In the genomic region with DNA sequence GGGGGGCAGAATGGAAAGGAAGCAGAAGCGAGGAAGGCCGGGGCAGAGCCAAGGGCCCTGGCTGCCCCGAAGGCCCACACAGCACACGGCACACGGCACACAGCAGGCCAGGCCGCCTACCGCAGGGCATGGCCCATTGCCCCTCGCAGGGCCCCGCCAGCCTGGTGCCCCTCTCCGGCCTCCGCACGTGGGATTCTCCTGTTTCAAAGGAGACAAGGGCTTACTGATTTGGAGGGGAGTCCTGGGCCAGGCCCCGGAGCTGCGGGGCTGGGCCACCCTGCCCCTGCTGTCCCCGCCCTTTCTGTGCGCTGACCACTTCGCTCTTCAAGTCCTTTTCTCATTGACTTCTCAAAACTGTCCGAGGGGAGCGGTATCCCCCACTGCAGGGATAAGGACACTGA, we compare ENCODE assay signal across 14 cellular contexts. TPM values are rescaled to one million over a fixed set of nuclear protein-coding genes. Genes with fewer than 3 reads are reported as not detected.
DNase-seq lines count a peak whose midpoint lies in the region; ATAC-seq and TF ChIP-seq lines count a peak whose summit lies in the region.
"Had no signal": no experiment of that assay in that cellular context is flagged by ENCODE, and none has a peak within 500 bp of the region (broad histone marks: within the 10 kb centered on the region; RNA-seq: fewer than 3 reads in every experiment).

No MANE protein-coding gene starts in this region.

- intact Hi-C loops in CD4-positive, alpha-beta memory T cell (cut with micrococcal nuclease) = no loop called here

- no peak overlapping the region for H3K4ac ChIP-seq in H9 (ENCODE audit: low read depth, low read length)

- DNase-seq in CD4-positive, alpha-beta memory T cell = no peak
- DNase-seq in H7 (peak; percentile 59), SW 1271 (lab: John Stamatoyannopoulos, UW) (no peak), H9 (no peak)
- no peak for DNase-seq in central memory CD8-positive, alpha-beta T cell (ENCODE audit: low spot score in 2 of 2)
- DNase-seq: Caco-2; mammary epithelial cell; stimulated activated CD4-positive, alpha-beta T cell treated with anti-CD3 and anti-CD28 coated beads, Interleukin-4, amount 100 ng/mL, for 4 hours had no signal

- H3K9ac ChIP-seq in H9 (ENCODE audit: extremely low read depth, insufficient read length, low read length) = no peak overlapping the region

- H3K27ac Mint-ChIP-seq in CD4-positive, alpha-beta memory T cell = peak overlapping the region in 5 of 7 donors; percentile 48 to 87 (median 81)
- no peak overlapping the region for H3K27ac Mint-ChIP-seq in central memory CD8-positive, alpha-beta T cell (ENCODE audit: low read depth)
- H3K27ac Mint-ChIP-seq in H9 = no peak overlapping the region

- H3K23me2 ChIP-seq in H9 (ENCODE audit: insufficient read length, low read depth, low read length, poor library complexity, severe bottlenecking) = peaks cover 4% of the 10 kb centered on the region

- no CpG with 5 or more reads among the region's 19 CpGs for WGBS in H9 (ENCODE audit: extremely low coverage, insufficient read length, low lambda C conversion rate)

- H2BK20ac ChIP-seq in H9 (ENCODE audit: low read depth, low read length, poor library complexity, severe bottlenecking) = no peak overlapping the region

- no peak overlapping the region for H2BK15ac ChIP-seq in H9 (ENCODE audit: low read depth, low read length)

- H2AFZ ChIP-seq in H9 (ENCODE audit: low read length) = no peak overlapping the region

- H3K27me3 ChIP-seq in CD4-positive, alpha-beta memory T cell (ENCODE audit: insufficient read depth, low read length) = no peaks in the 10 kb centered on the region
- H3K27me3 ChIP-seq in H7 (ENCODE audit: control insufficient read depth, insufficient read depth, low read length) (no peaks in the 10 kb centered on the region), neutrophil (no peaks in the 10 kb centered on the region), H9 (ENCODE audit: insufficient read depth, low read length) (no peaks in the 10 kb centered on the region)

- POLR2A ChIA-PET in CD4-positive, alpha-beta memory T cell (lab: Charles Lee; ENCODE audit: partially characterized antibody) = interaction anchor here (1.0 kb wide), 1 partner anchor 11 kb away, joined by 3 read pairs; no protein-coding TSS in a partner anchor

- no peak overlapping the region for H4K5ac ChIP-seq in H9 (ENCODE audit: insufficient read length, low read depth, low read length)

- H3T11ph ChIP-seq in H9 (ENCODE audit: low read length) = no peak overlapping the region

- TF ChIP-seq CTCF in neutrophil (IDR thresholded peaks at IDR 0.05) = no peak
- no peak for TF ChIP-seq CTCF in H9 (conservative IDR thresholded peaks at IDR 0.05)

- no peaks in the 10 kb centered on the region for H3K27me3 Mint-ChIP-seq in CD4-positive, alpha-beta memory T cell
- no peaks in the 10 kb centered on the region for H3K27me3 Mint-ChIP-seq in central memory CD8-positive, alpha-beta T cell
- H3K27me3 Mint-ChIP-seq in H9 (ENCODE audit: low read depth) = peaks cover 8% of the 10 kb centered on the region
- H3K27me3 Mint-ChIP-seq: activated CD4-positive, alpha-beta T cell treated with anti-CD3 and anti-CD28 coated beads for 36 hours had no signal

- H3K27ac ChIP-seq in CD4-positive, alpha-beta memory T cell (ENCODE audit: low read depth, low read length) = no peak overlapping the region
- H3K27ac ChIP-seq in neutrophil (peak overlapping the region; percentile 92), H9 (ENCODE audit: insufficient read length, low read depth, low read length) (no peak overlapping the region)

- H3K4me1 Mint-ChIP-seq in CD4-positive, alpha-beta memory T cell = peaks cover 12 to 46% (median 34%) of the 10 kb centered on the region in 4 donors
- H3K4me1 Mint-ChIP-seq in central memory CD8-positive, alpha-beta T cell = peaks cover 39% of the 10 kb centered on the region
- H3K4me1 Mint-ChIP-seq in H9 = peaks cover 6% of the 10 kb centered on the region in 2 experiments

- H3K4me1 ChIP-seq in CD4-positive, alpha-beta memory T cell (ENCODE audit: insufficient read depth, low read length) = peaks cover 42% of the 10 kb centered on the region
- peaks cover 78 to 84% of the 10 kb centered on the region in 2 experiments for H3K4me1 ChIP-seq in neutrophil (ENCODE audit: control insufficient read depth in 1 of 2, insufficient read depth in 1 of 2, low read depth in 1 of 2, low read length in 1 of 2)
- H3K4me1 ChIP-seq in H9 (ENCODE audit: insufficient read depth, low read length) = no peaks in the 10 kb centered on the region
- H3K4me1 ChIP-seq: Caco-2, prostate gland had no signal

- H3K79me2 ChIP-seq in H9 (ENCODE audit: insufficient read depth, low read length) = no peaks in the 10 kb centered on the region

- CTCF ChIA-PET in CD4-positive, alpha-beta memory T cell (lab: Charles Lee; ENCODE audit: partially characterized antibody) = no interaction called here

- H3K4me3 ChIP-seq in CD4-positive, alpha-beta memory T cell (ENCODE audit: low read length in 2 of 2) = no peak overlapping the region
- H3K4me3 ChIP-seq in H7 (ENCODE audit: insufficient read depth, low read depth, low read length) (no peak overlapping the region), neutrophil (ENCODE audit: low read depth in 1 of 2, low read length in 1 of 2) (peak overlapping the region; percentile 50 to 51)
- H3K4me3 ChIP-seq: prostate gland had no signal

- H4K8ac ChIP-seq in H9 (replicated peaks; ENCODE audit: insufficient read length, low read depth, low read length) = no peak overlapping the region

- no peak overlapping the region for H4K91ac ChIP-seq in H9 (ENCODE audit: insufficient read length, low read depth, low read length)

- H3K9me3 Mint-ChIP-seq in CD4-positive, alpha-beta memory T cell = no peaks in the 10 kb centered on the region
- H3K9me3 Mint-ChIP-seq in central memory CD8-positive, alpha-beta T cell = no peaks in the 10 kb centered on the region
- H3K9me3 Mint-ChIP-seq in H9 = no peaks in the 10 kb centered on the region; a peak in 2 of 5 replicates

- no peak overlapping the region for H3K56ac ChIP-seq in H9 (ENCODE audit: insufficient read length, low read depth, low read length)

- no peak overlapping the region for H2BK12ac ChIP-seq in H9 (ENCODE audit: insufficient read length, low read depth, low read length)

- H3K36me3 ChIP-seq in CD4-positive, alpha-beta memory T cell (ENCODE audit: insufficient read depth, low read length) = no peaks in the 10 kb centered on the region
- H3K36me3 ChIP-seq in H7 (replicated peaks; ENCODE audit: control insufficient read depth, insufficient read depth, low read length) = no peaks in the 10 kb centered on the region
- no peaks in the 10 kb centered on the region for H3K36me3 ChIP-seq in neutrophil
- H3K36me3 ChIP-seq: prostate gland had no signal

- no peaks in the 10 kb centered on the region for H3K36me3 Mint-ChIP-seq in CD4-positive, alpha-beta memory T cell
- H3K36me3 Mint-ChIP-seq in central memory CD8-positive, alpha-beta T cell (ENCODE audit: insufficient read depth) = peaks cover 13% of the 10 kb centered on the region
- no peaks in the 10 kb centered on the region for H3K36me3 Mint-ChIP-seq in H9 (ENCODE audit: insufficient read depth in 1 of 3, low read depth in 3 of 3)

- no peak overlapping the region for H3K4me2 ChIP-seq in H9 (ENCODE audit: insufficient read depth, insufficient read length, low read length)

- peak overlapping the region in 7 of 8 donors; percentile 20 to 53 (median 39) for H3K4me3 Mint-ChIP-seq in CD4-positive, alpha-beta memory T cell
- peak overlapping the region; percentile 44 for H3K4me3 Mint-ChIP-seq in central memory CD8-positive, alpha-beta T cell
- no peak overlapping the region for H3K4me3 Mint-ChIP-seq in H9
- H3K4me3 Mint-ChIP-seq: activated CD4-positive, alpha-beta T cell treated with anti-CD3 and anti-CD28 coated beads for 36 hours had no signal

- ATAC-seq in central memory CD8-positive, alpha-beta T cell (replicated peaks; ENCODE audit: extremely low read depth, poor library complexity, severe bottlenecking) = no peak
- ATAC-seq in GM19324 (IDR thresholded peaks at IDR 0.05; ENCODE audit: low FRiP score, unreplicated experiment) = no peak

- H3K23ac ChIP-seq in H9 (ENCODE audit: insufficient read length, low read depth, low read length) = no peak overlapping the region

- H3K79me1 ChIP-seq in H9 (ENCODE audit: insufficient read depth, low read depth, low read length, poor library complexity, severe bottlenecking) = no peaks in the 10 kb centered on the region

- no peak overlapping the region for H2BK5ac ChIP-seq in H9 (ENCODE audit: insufficient read length, low read length)

- H2AK5ac ChIP-seq in H9 (ENCODE audit: insufficient read length, low read length) = no peak overlapping the region

- H4K20me1 ChIP-seq in H9 (ENCODE audit: control insufficient read depth, insufficient read depth, insufficient read length) = peaks cover 2% of the 10 kb centered on the region

- no peaks in the 10 kb centered on the region for H3K9me3 ChIP-seq in CD4-positive, alpha-beta memory T cell (ENCODE audit: control insufficient read depth in 1 of 2, low read length in 2 of 2)
- H3K9me3 ChIP-seq in neutrophil = no peaks in the 10 kb centered on the region
- H3K9me3 ChIP-seq in H9 (ENCODE audit: control insufficient read depth, low read depth, low read length) = no peaks in the 10 kb centered on the region
- H3K9me3 ChIP-seq: Caco-2, prostate gland had no signal

- H3K14ac ChIP-seq in H9 (ENCODE audit: insufficient read depth, low read length) = no peak overlapping the region

- H2BK120ac ChIP-seq in H9 (ENCODE audit: low read depth, low read length, poor library complexity, severe bottlenecking) = no peak overlapping the region

- H3K18ac ChIP-seq in H9 (ENCODE audit: insufficient read length, low read depth, low read length) = no peak overlapping the region

RNA-seq across cellular contexts. Expression of a gene that starts 7.7 kb away (rescaled TPM):
- 100 to 1,000 TPM; 234 to 251 TPM for total RNA-seq in CD4-positive, alpha-beta memory T cell
- 10 to 100 TPM; 38.7 to 44.6 TPM for polyA plus RNA-seq in CD4-positive, alpha-beta memory T cell
- total RNA-seq in H7 (2014; rRNA removed; shearing (Covaris generic)) = 11.3 and 25.1 TPM in 2 replicates
- total RNA-seq in H9 (2021) = 40.9 and 48.8 TPM in 2 replicates

RNA-seq across cellular contexts. Expression of a gene that starts 36.0 kb away (rescaled TPM):
- total RNA-seq in CD4-positive, alpha-beta memory T cell = 10 to 100 TPM; 82.1 to 85.3 TPM
- 10 to 100 TPM; 29.4 to 75.3 TPM for polyA plus RNA-seq in CD4-positive, alpha-beta memory T cell
- total RNA-seq in H7 (2014; rRNA removed; shearing (Covaris generic)) = 134 and 138 TPM in 2 replicates
- 547 and 557 TPM in 2 replicates for total RNA-seq in H9 (2021)

RNA-seq across cellular contexts. Expression of a gene that starts 53.2 kb away (rescaled TPM):
- total RNA-seq in CD4-positive, alpha-beta memory T cell = not detected
- not detected for polyA plus RNA-seq in CD4-positive, alpha-beta memory T cell
- not detected in 2 replicates for total RNA-seq in H7 (2014; rRNA removed; shearing (Covaris generic))
- not detected in 2 replicates for total RNA-seq in H9 (2021)
- total RNA-seq: activated CD4-positive, alpha-beta T cell treated with anti-CD3 and anti-CD28 coated beads for 36 hours; Caco-2; M059J; mammary epithelial cell; temporal lobe had no signal
- polyA plus RNA-seq: mammary epithelial cell had no signal

Comparison
In these comparisons a context has a peak if more than half of its experiments do, and no peak if none do; other contexts are left out.
1. H3K4me3 ChIP-seq: peak in neutrophil (2 of 2); none in CD4-positive, alpha-beta memory T cell (0 of 2) and H7 (single experiment).
2. H3K27ac Mint-ChIP-seq: peak in CD4-positive, alpha-beta memory T cell (5 of 7); none in central memory CD8-positive, alpha-beta T cell (single experiment) and H9 (0 of 3).
3. H3K4me3 Mint-ChIP-seq: peak in CD4-positive, alpha-beta memory T cell (7 of 8) and central memory CD8-positive, alpha-beta T cell (single experiment); none in H9 (0 of 2).